Comparison of ENCODE assay signal across 21 cellular contexts in genomic region chr1:228079601-228080263, GRCh38. TPM values are rescaled to one million over a fixed set of nuclear protein-coding genes. Genes with fewer than 3 reads are reported as not detected.
DNase-seq lines count a peak whose midpoint lies in the region; ATAC-seq and TF ChIP-seq lines count a peak whose summit lies in the region.
"Had no signal": no experiment of that assay in that cellular context is flagged by ENCODE, and none has a peak within 500 bp of the region (broad histone marks: within the 10 kb centered on the region; RNA-seq: fewer than 3 reads in every experiment).

No MANE protein-coding gene starts in this region.

- no peak overlapping the region for H3K27ac Mint-ChIP-seq in activated T-helper 17 cell treated with anti-CD3 and anti-CD28 coated beads, Interleukin-2, amount 50 U/mL, for 72 hours
- H3K27ac Mint-ChIP-seq in CD8-positive, alpha-beta T cell, result no peak overlapping the region
- H3K27ac Mint-ChIP-seq: activated T-helper 2 cell treated with anti-CD3 and anti-CD28 coated beads, Interferon-gamma antibody, Interleukin-2, Interleukin-4, amounts not matched to agents 10 μg/mL and 5 μg/mL and 100 μg/mL, durations not matched to agents 14 hours and 24 hours and 36 hours; stimulated activated naive B cell treated with anti-CD40 and anti-IgM and Interleukin-4, amounts not matched to agents 10 μg/mL and 1 μg/mL and 100 μg/mL, for 72 hours had no signal

- H3K27me3 ChIP-seq in right lobe of liver (no peaks in the 10 kb centered on the region), esophagus muscularis mucosa (no peaks in the 10 kb centered on the region)
- no peaks in the 10 kb centered on the region for H3K27me3 ChIP-seq in CD8-positive, alpha-beta T cell (ENCODE audit: insufficient read depth, low read length)
- H3K27me3 ChIP-seq: thyroid gland had no signal

- ATAC-seq in activated T-helper 17 cell treated with anti-CD3 and anti-CD28 coated beads, Interleukin-2, amount 50 U/mL, for 72 hours (replicated peaks), result no peak
- ATAC-seq in right lobe of liver, result no peak
- no peak for ATAC-seq in CD8-positive, alpha-beta T cell
- ATAC-seq: gastrocnemius medialis; stimulated activated naive B cell treated with anti-CD40 and anti-IgM and Interleukin-4, amounts not matched to agents 10 μg/mL and 1 μg/mL and 100 μg/mL, for 72 hours had no signal

- H3K36me3 ChIP-seq in right lobe of liver (no peaks in the 10 kb centered on the region), esophagus muscularis mucosa (no peaks in the 10 kb centered on the region)
- H3K36me3 ChIP-seq in CD8-positive, alpha-beta T cell (ENCODE audit: insufficient read depth, low read length), result no peaks in the 10 kb centered on the region
- H3K36me3 ChIP-seq: gastrocnemius medialis, neutrophil, thyroid gland had no signal

- CTCF ChIA-PET in CD8-positive, alpha-beta T cell (lab: Charles Lee), result interaction anchor here (0.6 kb wide), 1 partner anchor 781 kb away, joined by 4 read pairs; no protein-coding TSS in a partner anchor

- H3K4me1 Mint-ChIP-seq in activated T-helper 17 cell treated with anti-CD3 and anti-CD28 coated beads, Interleukin-2, amount 50 U/mL, for 72 hours, result peaks cover 6% of the 10 kb centered on the region
- H3K4me1 Mint-ChIP-seq in CD8-positive, alpha-beta T cell (ENCODE audit: low read depth), result peaks cover 29% of the 10 kb centered on the region

- WGBS in right lobe of liver (ENCODE audit: insufficient coverage, low coverage, low lambda C conversion rate, missing lambda C conversion rate), result 95% methylated on average over 4 of the region's 7 CpGs
- WGBS in esophagus muscularis mucosa, result 85% methylated on average over 7 of the region's 7 CpGs

- no peak for TF ChIP-seq EP300 in esophagus muscularis mucosa (IDR thresholded peaks at IDR 0.05)

- H3K4me3 Mint-ChIP-seq in activated T-helper 17 cell treated with anti-CD3 and anti-CD28 coated beads, Interleukin-2, amount 50 U/mL, for 72 hours, result peak overlapping the region; percentile 22
- H3K4me3 Mint-ChIP-seq in CD8-positive, alpha-beta T cell, result no peak overlapping the region
- H3K4me3 Mint-ChIP-seq: stimulated activated naive B cell treated with anti-CD40 and anti-IgM and Interleukin-4, amounts not matched to agents 10 μg/mL and 1 μg/mL and 100 μg/mL, for 72 hours had no signal

- TF ChIP-seq CTCF in right lobe of liver (IDR thresholded peaks at IDR 0.05) (no peak), esophagus muscularis mucosa (IDR thresholded peaks at IDR 0.05) (no peak)
- TF ChIP-seq CTCF in CD8-positive, alpha-beta T cell (IDR thresholded peaks at IDR 0.05), result no peak

- peaks cover 19% of the 10 kb centered on the region for H3K36me3 Mint-ChIP-seq in activated T-helper 17 cell treated with anti-CD3 and anti-CD28 coated beads, Interleukin-2, amount 50 U/mL, for 72 hours (ENCODE audit: low read depth)
- H3K36me3 Mint-ChIP-seq in CD8-positive, alpha-beta T cell, result peaks cover 11% of the 10 kb centered on the region

- intact Hi-C loops in right lobe of liver (cut with DNase I) (no loop called here), esophagus muscularis mucosa (cut with DNase I) (loop anchor here (10.0 kb wide), 2 partner anchors 315 to 515 kb away; partner anchors contain the start of gene ZNF678)
- intact Hi-C loops in CD8-positive, alpha-beta T cell (cut with DNase I, micrococcal nuclease), result loop anchor here (10.0 kb wide), 5 partner anchors 315 to 1985 kb away; partner anchors contain the start of genes GALNT2 (in 1 of the 2), ITPKB (in 1 of the 2), JMJD4 (in 1 of the 2) and SNAP47 (in 1 of the 2)

- H3K9me3 Mint-ChIP-seq in activated T-helper 17 cell treated with anti-CD3 and anti-CD28 coated beads, Interleukin-2, amount 50 U/mL, for 72 hours, result no peaks in the 10 kb centered on the region
- no peaks in the 10 kb centered on the region for H3K9me3 Mint-ChIP-seq in CD8-positive, alpha-beta T cell
- H3K9me3 Mint-ChIP-seq: activated T-helper 2 cell treated with anti-CD3 and anti-CD28 coated beads, Interferon-gamma antibody, Interleukin-2, Interleukin-4, amounts not matched to agents 10 μg/mL and 5 μg/mL and 100 μg/mL, durations not matched to agents 14 hours and 24 hours and 36 hours; stimulated activated naive B cell treated with anti-CD40 and anti-IgM and Interleukin-4, amounts not matched to agents 10 μg/mL and 1 μg/mL and 100 μg/mL, for 72 hours had no signal

- POLR2A ChIA-PET in CD8-positive, alpha-beta T cell (lab: Charles Lee), result no interaction called here

- H3K27ac ChIP-seq in right lobe of liver (no peak overlapping the region), esophagus muscularis mucosa (replicated peaks in 1 of 4) (no peak overlapping the region)
- H3K27ac ChIP-seq in CD8-positive, alpha-beta T cell (ENCODE audit: low read depth, low read length), result no peak overlapping the region
- H3K27ac ChIP-seq: gastrocnemius medialis, neutrophil, thyroid gland, WERI-Rb-1 had no signal

- H3K27me3 Mint-ChIP-seq in activated T-helper 17 cell treated with anti-CD3 and anti-CD28 coated beads, Interleukin-2, amount 50 U/mL, for 72 hours, result no peaks in the 10 kb centered on the region
- no peaks in the 10 kb centered on the region for H3K27me3 Mint-ChIP-seq in CD8-positive, alpha-beta T cell (ENCODE audit: low read depth)
- H3K27me3 Mint-ChIP-seq: stimulated activated naive B cell treated with anti-CD40 and anti-IgM and Interleukin-4, amounts not matched to agents 10 μg/mL and 1 μg/mL and 100 μg/mL, for 72 hours had no signal

- peak; percentile 3 for DNase-seq in stimulated activated CD4-positive, alpha-beta T cell treated with anti-CD3 and anti-CD28 coated beads, Interleukin-4, amount 100 ng/mL, for 1 hour
- no peak for DNase-seq in stimulated activated CD4-positive, alpha-beta T cell treated with anti-CD3 and anti-CD28 coated beads, Interleukin-2, amount 100 ng/mL, for 24 hours
- DNase-seq in right lobe of liver (peak in 2 of 3 donors; percentile 16 to 32), NCI-H82 treated with DMSO at 0.1 percent for 48 hours (lab: John Stamatoyannopoulos, UW; ENCODE audit: unreplicated experiment) (no peak), glomerular visceral epithelial cell (ENCODE audit: extremely low spot score) (no peak), esophagus muscularis mucosa (ENCODE audit: extremely low spot score) (no peak)
- DNase-seq in CD8-positive, alpha-beta T cell, result no peak
- DNase-seq: activated CD8-positive, alpha-beta memory T cell treated with anti-CD3 and anti-CD28 coated beads for 24 hours; amniotic stem cell; caudate nucleus; NCI-H524; retina; SHP77; stimulated activated naive B cell treated with anti-CD40 and anti-IgM and Interleukin-4, amounts not matched to agents 10 μg/mL and 1 μg/mL and 100 μg/mL, for 72 hours; T-helper 1 cell; thyroid gland; WERI-Rb-1 had no signal

- H3K9me3 ChIP-seq in right lobe of liver (no peaks in the 10 kb centered on the region), esophagus muscularis mucosa (no peaks in the 10 kb centered on the region)
- no peaks in the 10 kb centered on the region for H3K9me3 ChIP-seq in CD8-positive, alpha-beta T cell (ENCODE audit: low read length)
- H3K9me3 ChIP-seq: gastrocnemius medialis, neutrophil, thyroid gland had no signal

- peaks cover 0 to 18% (median 7%) of the 10 kb centered on the region in 4 donors for H3K4me1 ChIP-seq in right lobe of liver
- H3K4me1 ChIP-seq in CD8-positive, alpha-beta T cell (ENCODE audit: insufficient read depth, low read length), result peaks cover 25% of the 10 kb centered on the region
- H3K4me1 ChIP-seq in esophagus muscularis mucosa, result peaks cover 17 to 37% (median 28%) of the 10 kb centered on the region in 4 donors

- TF ChIP-seq POLR2A in right lobe of liver (IDR thresholded peaks at IDR 0.05), result no peak
- TF ChIP-seq POLR2A in esophagus muscularis mucosa (IDR thresholded peaks at IDR 0.05; ENCODE audit: low read depth), result no peak

- H3K4me3 ChIP-seq in right lobe of liver (no peak overlapping the region), esophagus muscularis mucosa (no peak overlapping the region)
- H3K4me3 ChIP-seq in CD8-positive, alpha-beta T cell (ENCODE audit: low read depth, low read length), result no peak overlapping the region
- H3K4me3 ChIP-seq: gastrocnemius medialis, thyroid gland had no signal

RNA-seq across cellular contexts. Expression of gene ARF1, which starts 2.8 kb away (rescaled TPM):
- total RNA-seq in activated T-helper 17 cell treated with anti-CD3 and anti-CD28 coated beads, Interleukin-2, amount 50 U/mL, for 72 hours, result 100 to 1,000 TPM; 288 to 364 TPM
- total RNA-seq in right lobe of liver, result 100 to 1,000 TPM; 143 to 261 (median 193) TPM
- 100 to 1,000 TPM; 375 to 381 TPM for total RNA-seq in CD8-positive, alpha-beta T cell
- 100 to 1,000 TPM; 238 to 392 (median 346) TPM for total RNA-seq in esophagus muscularis mucosa

RNA-seq across cellular contexts. Expression of gene C1orf35, which starts 23.4 kb away (rescaled TPM):
- 10 to 100 TPM; 18.3 TPM for total RNA-seq in activated T-helper 17 cell treated with anti-CD3 and anti-CD28 coated beads, Interleukin-2, amount 50 U/mL, for 72 hours
- total RNA-seq in right lobe of liver, result 1 to 10 TPM; 3.4 to 6.3 (median 5.2) TPM
- 10 to 100 TPM; 28.4 to 30.2 TPM for total RNA-seq in CD8-positive, alpha-beta T cell
- 10 to 100 TPM; 11.2 to 24.3 (median 11.9) TPM for total RNA-seq in esophagus muscularis mucosa

RNA-seq across cellular contexts. Expression of gene MRPL55, which starts 29.4 kb away (rescaled TPM):
- total RNA-seq in activated T-helper 17 cell treated with anti-CD3 and anti-CD28 coated beads, Interleukin-2, amount 50 U/mL, for 72 hours, result 10 to 100 TPM; 42.3 to 48.6 TPM
- total RNA-seq in right lobe of liver, result 10 to 100 TPM; 24.2 to 75.9 (median 38.0) TPM
- total RNA-seq in CD8-positive, alpha-beta T cell, result 10 to 100 TPM; 90.2 to 90.7 TPM
- total RNA-seq in esophagus muscularis mucosa, result 10 to 100 TPM; 52.3 to 64.9 (median 60.1) TPM

Comparison
In these comparisons a context has a peak if more than half of its experiments do, and no peak if none do; other contexts are left out.
1. DNase-seq: peak in stimulated activated CD4-positive, alpha-beta T cell treated with anti-CD3 and anti-CD28 coated beads, Interleukin-4, amount 100 ng/mL, for 1 hour (single experiment) and right lobe of liver (2 of 3); none in stimulated activated CD4-positive, alpha-beta T cell treated with anti-CD3 and anti-CD28 coated beads, Interleukin-2, amount 100 ng/mL, for 24 hours (0 of 2), CD8-positive, alpha-beta T cell (0 of 7), NCI-H82 treated with DMSO at 0.1 percent for 48 hours (single experiment), glomerular visceral epithelial cell (single experiment) and esophagus muscularis mucosa (single experiment).
2. intact Hi-C loops: an anchor here in CD8-positive, alpha-beta T cell (10.0 kb wide) and esophagus muscularis mucosa (10.0 kb wide); none called in right lobe of liver.